9 cellular contexts compared by ENCODE assay signal in the genomic region with DNA sequence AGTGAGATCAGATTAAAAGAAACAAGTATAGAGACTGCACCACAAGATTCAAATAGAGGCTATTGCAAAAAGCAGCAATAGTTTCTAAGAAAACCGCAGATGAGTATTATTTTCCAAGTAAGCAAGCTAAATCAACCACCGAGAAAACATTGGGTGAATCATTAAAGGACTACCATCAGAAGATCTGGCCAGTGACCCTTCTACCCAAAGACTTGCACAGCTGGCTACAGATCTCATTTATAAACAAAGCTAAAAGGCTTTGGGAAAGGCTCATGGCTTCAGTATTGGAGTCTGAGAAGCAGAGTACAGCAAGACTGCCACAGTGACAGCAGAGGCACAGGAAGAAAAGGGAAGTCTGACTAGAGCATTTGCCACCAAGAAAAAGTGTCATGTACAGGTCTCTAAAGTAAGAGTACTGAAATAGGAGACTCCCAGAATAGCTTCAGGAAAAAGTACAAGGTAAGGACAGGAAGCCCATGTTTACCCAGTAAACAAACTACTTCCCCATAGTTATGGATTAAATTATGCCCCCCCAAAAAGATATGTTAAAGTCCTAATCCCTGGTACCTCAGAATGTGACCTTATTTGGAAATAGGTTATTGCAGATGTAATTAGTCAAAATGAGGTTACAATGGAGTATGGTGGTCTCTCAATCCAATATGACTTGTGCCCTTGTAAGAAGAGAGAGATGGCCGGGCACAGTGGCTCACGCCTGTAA.
DNase-seq lines count a peak whose midpoint lies in the region; ATAC-seq lines count a peak whose summit lies in the region.
"Had no signal": no experiment of that assay in that cellular context is flagged by ENCODE, and none has a peak within 500 bp of the region (broad histone marks: within the 10 kb centered on the region; RNA-seq: fewer than 3 reads in every experiment).

No MANE protein-coding gene starts in this region.

- DNase-seq in glomerular visceral epithelial cell (ENCODE audit: extremely low spot score) (peak; percentile 74), HK-2 (ENCODE audit: unreplicated experiment) (no peak), NCI-H146 (lab: John Stamatoyannopoulos, UW) (no peak)
- no peak for DNase-seq in stimulated activated naive CD4-positive, alpha-beta T cell (lab: John Stamatoyannopoulos, UW)
- no peak for DNase-seq in activated CD8-positive, alpha-beta memory T cell treated with anti-CD3 and anti-CD28 coated beads, Interleukin-2, amount 50 U/mL, for 4 hours
- DNase-seq: NCI-H226 had no signal

- ATAC-seq in GM18511 (IDR thresholded peaks at IDR 0.05; ENCODE audit: unreplicated experiment) (peak; percentile 97), GM21723 (IDR thresholded peaks at IDR 0.05; ENCODE audit: unreplicated experiment) (peak; percentile 75), HG03520 (IDR thresholded peaks at IDR 0.05; ENCODE audit: unreplicated experiment) (peak; percentile 94)
